ENCODE assay signal across 1 cellular context in the genomic region with DNA sequence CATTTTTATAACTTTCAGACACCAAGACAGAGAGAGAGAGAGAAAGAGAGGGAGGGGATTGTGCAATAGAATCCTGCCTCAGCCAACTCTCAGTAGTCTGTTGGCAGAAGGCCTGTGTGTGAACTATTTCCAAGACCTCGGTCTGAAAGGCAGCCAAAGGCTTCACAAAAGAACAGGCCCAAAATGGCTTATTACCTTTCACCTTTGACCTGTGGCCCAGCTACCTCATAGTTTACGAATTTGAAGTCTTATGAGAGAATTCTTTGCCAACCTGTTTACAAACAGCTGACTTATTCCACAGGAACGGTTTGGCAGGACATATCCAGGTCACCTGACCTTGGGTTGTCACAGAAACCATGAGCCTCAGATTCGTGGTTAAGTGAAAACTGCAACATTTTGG.
TF ChIP-seq lines count a peak whose summit lies in the region.

No MANE protein-coding gene starts in this region.

TF ChIP-seq in A549, 52 proteins besides CTCF, POLR2A, EP300 and RAD21:
- TF ChIP-seq, protein P1, sequence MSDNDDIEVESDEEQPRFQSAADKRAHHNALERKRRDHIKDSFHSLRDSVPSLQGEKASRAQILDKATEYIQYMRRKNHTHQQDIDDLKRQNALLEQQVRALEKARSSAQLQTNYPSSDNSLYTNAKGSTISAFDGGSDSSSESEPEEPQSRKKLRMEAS (IDR thresholded peaks at IDR 0.05) = no peak
- no peak for TF ChIP-seq E2F6 (IDR thresholded peaks at IDR 0.05; ENCODE audit: borderline replicate concordance, low read depth)
- no peak for TF ChIP-seq ZNF302 (CRISPR knock-in tag; IDR thresholded peaks at IDR 0.05)
- TF ChIP-seq CEBPB (IDR thresholded peaks at IDR 0.05) = peak; percentile 82
